22 cellular contexts compared by ENCODE assay signal in genomic region chr10:31595992-31596391, GRCh38.
DNase-seq lines count a peak whose midpoint lies in the region; ATAC-seq, FAIRE-seq and TF ChIP-seq lines count a peak whose summit lies in the region.
"Had no signal": no experiment of that assay in that cellular context is flagged by ENCODE, and none has a peak within 500 bp of the region (broad histone marks: within the 10 kb centered on the region; RNA-seq: fewer than 3 reads in every experiment).

No MANE protein-coding gene starts in this region.

- no peak overlapping the region for H4K8ac ChIP-seq in IMR-90 (ENCODE audit: low read depth in 2 of 2, low read length in 2 of 2)

- FAIRE-seq in HepG2 (lab: Jason Lieb, UNC) = no peak
- FAIRE-seq: D721Med, G401.6, GM12891, GM19239 had no signal

- ATAC-seq in HepG2 (no peak), right lobe of liver (no peak), IMR-90 (ENCODE audit: low read depth) (no peak)

- H2AFZ ChIP-seq in HepG2 (ENCODE audit: low read length) (no peak overlapping the region), IMR-90 (replicated peaks; ENCODE audit: low read length, poor library complexity) (no peak overlapping the region)

- H2BK15ac ChIP-seq in IMR-90 (ENCODE audit: low read depth, low read length) = no peak overlapping the region

- no peak overlapping the region for H3K23ac ChIP-seq in IMR-90 (ENCODE audit: low read depth, low read length)

- no peak overlapping the region for H2BK20ac ChIP-seq in IMR-90 (ENCODE audit: low read depth, low read length)

- H3K4me1 ChIP-seq in HepG2 (ENCODE audit: insufficient read depth, low read length) = no peaks in the 10 kb centered on the region
- H3K4me1 ChIP-seq in right lobe of liver = no peaks in the 10 kb centered on the region
- no peaks in the 10 kb centered on the region for H3K4me1 ChIP-seq in IMR-90 (ENCODE audit: control insufficient read depth, insufficient read depth, low read length)
- H3K4me1 ChIP-seq: BE2C, BLaER1 had no signal

- H3K14ac ChIP-seq in IMR-90 (replicated peaks; ENCODE audit: low read depth, low read length) = no peak overlapping the region

- H4K20me1 ChIP-seq in HepG2 (ENCODE audit: insufficient read depth, low read length) = no peaks in the 10 kb centered on the region
- H4K20me1 ChIP-seq in IMR-90 (ENCODE audit: insufficient read depth, low read length) = no peaks in the 10 kb centered on the region
- H4K20me1 ChIP-seq: BLaER1 had no signal

- H3K79me2 ChIP-seq in HepG2 (ENCODE audit: insufficient read depth, low read length) = no peaks in the 10 kb centered on the region

- H3K27me3 ChIP-seq in HepG2 (ENCODE audit: control insufficient read depth in 1 of 2, insufficient read depth in 2 of 2, low read length in 2 of 2) (peaks cover 2 to 8% of the 10 kb centered on the region in 2 experiments; a peak in 1 of 5 replicates), right lobe of liver (no peaks in the 10 kb centered on the region), IMR-90 (ENCODE audit: control insufficient read depth, insufficient read depth, low read length) (no peaks in the 10 kb centered on the region)
- H3K27me3 ChIP-seq: BE2C, BLaER1 had no signal

- H3K4ac ChIP-seq in IMR-90 (ENCODE audit: low read depth, low read length) = no peak overlapping the region

- no peak overlapping the region for H4K91ac ChIP-seq in IMR-90 (ENCODE audit: insufficient read depth, low read depth, low read length)

- H2AK9ac ChIP-seq in IMR-90 (replicated peaks; ENCODE audit: low read depth, low read length, poor library complexity) = no peak overlapping the region

- intact Hi-C loops in HepG2 (cut with micrococcal nuclease; ENCODE audit: unreplicated experiment) = no loop called here
- intact Hi-C loops in right lobe of liver (cut with DNase I) = no loop called here
- intact Hi-C loops in IMR-90 (cut with micrococcal nuclease) = no loop called here
- intact Hi-C loops in activated naive CD4-positive, alpha-beta T cell treated with anti-CD3 and anti-CD28 coated beads for 36 hours (cut with micrococcal nuclease) = no loop called here

- POLR2A ChIA-PET in HepG2 (lab: Yijun Ruan, JAX) = no interaction called here
- POLR2A ChIA-PET in IMR-90 (lab: Charles Lee; ENCODE audit: unreplicated experiment) = no interaction called here

- H3K4me3 Mint-ChIP-seq in activated naive CD4-positive, alpha-beta T cell treated with anti-CD3 and anti-CD28 coated beads for 36 hours = no peak overlapping the region
- H3K4me3 Mint-ChIP-seq: CD14-positive monocyte; CD4-positive, alpha-beta memory T cell; CD4-positive, CD25-positive, alpha-beta regulatory T cell; CD8-positive, alpha-beta memory T cell had no signal

- CTCF ChIA-PET in HepG2 (lab: Yijun Ruan, JAX; ENCODE audit: low intra/inter-chr PET ratio, low total read pairs) (no interaction called here), IMR-90 (lab: Yijun Ruan, JAX) (no interaction called here)
- CTCF ChIA-PET in activated naive CD4-positive, alpha-beta T cell treated with anti-CD3 and anti-CD28 coated beads for 36 hours (lab: Charles Lee) = no interaction called here

- peaks cover 27% of the 10 kb centered on the region for H3K27me3 Mint-ChIP-seq in activated naive CD4-positive, alpha-beta T cell treated with anti-CD3 and anti-CD28 coated beads for 36 hours (ENCODE audit: low read depth)

- H3K4me2 ChIP-seq in HepG2 (ENCODE audit: low read depth, low read length) = no peak overlapping the region
- H3K4me2 ChIP-seq in IMR-90 (ENCODE audit: low read depth, low read length) = no peak overlapping the region
- H3K4me2 ChIP-seq: BLaER1 had no signal

- H3K9ac ChIP-seq in HepG2 (ENCODE audit: insufficient read depth, low read depth, low read length) (no peak overlapping the region), IMR-90 (ENCODE audit: low read depth, low read length) (no peak overlapping the region)
- H3K9ac ChIP-seq: BLaER1 had no signal

- dilution Hi-C loops in IMR-90 (cut with HindIII; ENCODE audit: low sequenced_read_pairs, unreplicated experiment) = no loop called here

- no peak for TF ChIP-seq EP300 in HepG2 (IDR thresholded peaks at IDR 0.05; ENCODE audit: low read depth in 2 of 2, low read length in 2 of 2)
- no peak for TF ChIP-seq EP300 in HepG2 (CRISPR knock-in tag; IDR thresholded peaks at IDR 0.05; ENCODE audit: borderline replicate concordance)

- H3K36me3 Mint-ChIP-seq in activated naive CD4-positive, alpha-beta T cell treated with anti-CD3 and anti-CD28 coated beads for 36 hours (ENCODE audit: low read depth) = peaks cover 4% of the 10 kb centered on the region
- H3K36me3 Mint-ChIP-seq: CD4-positive, CD25-positive, alpha-beta regulatory T cell had no signal

- H3K9me3 ChIP-seq in HepG2 (ENCODE audit: low read length) (peaks cover 9% of the 10 kb centered on the region; the same call in 1 of the 2 replicates), right lobe of liver (no peaks in the 10 kb centered on the region), IMR-90 (ENCODE audit: control insufficient read depth, insufficient read depth, low read length) (peaks cover 2% of the 10 kb centered on the region)
- H3K9me3 ChIP-seq: BE2C had no signal

- no peak overlapping the region for H4K5ac ChIP-seq in IMR-90 (ENCODE audit: low read depth, low read length)

- H2BK5ac ChIP-seq in IMR-90 (ENCODE audit: low read depth, low read length, poor library complexity, severe bottlenecking) = no peak overlapping the region

- peaks cover 14% of the 10 kb centered on the region for H3K4me1 Mint-ChIP-seq in activated naive CD4-positive, alpha-beta T cell treated with anti-CD3 and anti-CD28 coated beads for 36 hours (ENCODE audit: low read depth)
- H3K4me1 Mint-ChIP-seq: CD4-positive, alpha-beta memory T cell; CD8-positive, alpha-beta memory T cell had no signal

- no peak overlapping the region for H3K56ac ChIP-seq in IMR-90 (ENCODE audit: extremely low read depth, insufficient read depth, low read length)

- TF ChIP-seq CTCF in HepG2 (CRISPR knock-in tag; IDR thresholded peaks at IDR 0.05) (no peak), right lobe of liver (IDR thresholded peaks at IDR 0.05) (no peak), IMR-90 (conservative IDR thresholded peaks at IDR 0.05; ENCODE audit: low read depth, low read length) (no peak), choroid plexus epithelial cell (conservative IDR thresholded peaks at IDR 0.05; ENCODE audit: low read depth, low read length) (no peak)

- in situ Hi-C loops in HepG2 (cut with HindIII; ENCODE audit: extremely low pct_ligation_motif_present, low pct_unique_long_range_greater_than_20kb) (no loop called here), IMR-90 (cut with MboI; ENCODE audit: low sequenced_read_pairs) (no loop called here)

- no peak for TF ChIP-seq RAD21 in HepG2 (CRISPR knock-in tag; IDR thresholded peaks at IDR 0.05)
- no peak for TF ChIP-seq RAD21 in IMR-90 (IDR thresholded peaks at IDR 0.05; ENCODE audit: low read length)

- H3K79me1 ChIP-seq in IMR-90 (ENCODE audit: low read depth in 1 of 2, low read length in 2 of 2) = no peaks in the 10 kb centered on the region

- TF ChIP-seq POLR2A in HepG2 (IDR thresholded peaks at IDR 0.05; ENCODE audit: insufficient read depth in 1 of 2, low read depth in 2 of 2, low read length in 2 of 2) = no peak
- no peak for TF ChIP-seq POLR2A in right lobe of liver (IDR thresholded peaks at IDR 0.05)
- TF ChIP-seq POLR2A in IMR-90 (IDR thresholded peaks at IDR 0.05; ENCODE audit: low read depth, low read length) = no peak

- no peaks in the 10 kb centered on the region for H3K36me3 ChIP-seq in HepG2 (replicated peaks in 1 of 2; ENCODE audit: control insufficient read depth in 1 of 2, insufficient read depth in 2 of 2, low read length in 2 of 2)
- no peaks in the 10 kb centered on the region for H3K36me3 ChIP-seq in right lobe of liver
- no peaks in the 10 kb centered on the region for H3K36me3 ChIP-seq in IMR-90 (ENCODE audit: control insufficient read depth, insufficient read depth, low read length)
- H3K36me3 ChIP-seq: BE2C, BLaER1 had no signal

- DNase-seq in HepG2 (ENCODE audit: low spot score) = no peak
- no peak for DNase-seq in right lobe of liver
- DNase-seq in IMR-90 = no peak
- DNase-seq in choroid plexus epithelial cell (ENCODE audit: low read depth) = peak; percentile 22
- no peak for DNase-seq in cortex of kidney (lab: John Stamatoyannopoulos, UW)
- no peak for DNase-seq in activated naive CD4-positive, alpha-beta T cell treated with anti-CD3 and anti-CD28 coated beads for 36 hours
- DNase-seq: ACHN; BE2C; C1 segment of cervical spinal cord; Calu3; CD4-positive, alpha-beta memory T cell; CD4-positive, CD25-positive, alpha-beta regulatory T cell; CD8-positive, alpha-beta memory T cell; DMS79 treated with DMSO at 0.1 percent for 48 hours; GF-D8 had no signal

- H3K18ac ChIP-seq in IMR-90 (ENCODE audit: low read depth, low read length) = no peak overlapping the region

- H3K9me3 Mint-ChIP-seq in activated naive CD4-positive, alpha-beta T cell treated with anti-CD3 and anti-CD28 coated beads for 36 hours = peaks cover 21% of the 10 kb centered on the region

- no peak overlapping the region for H2AK5ac ChIP-seq in IMR-90 (ENCODE audit: low read depth, low read length)

- no peak overlapping the region for H3K27ac Mint-ChIP-seq in activated naive CD4-positive, alpha-beta T cell treated with anti-CD3 and anti-CD28 coated beads for 36 hours
- H3K27ac Mint-ChIP-seq: CD14-positive monocyte; CD4-positive, alpha-beta memory T cell; CD4-positive, CD25-positive, alpha-beta regulatory T cell; CD8-positive, alpha-beta memory T cell had no signal

- H3K9me1 ChIP-seq in IMR-90 (ENCODE audit: insufficient read depth, low read length) = no peaks in the 10 kb centered on the region

- H3K27ac ChIP-seq in HepG2 (ENCODE audit: extremely low read length, insufficient read depth, low read length) (no peak overlapping the region), right lobe of liver (no peak overlapping the region), IMR-90 (ENCODE audit: insufficient read depth, low read length) (no peak overlapping the region)
- H3K27ac ChIP-seq: 22Rv1, BLaER1 had no signal

- WGBS in HepG2 (ENCODE audit: low lambda C conversion rate) = 1% methylated on average over 3 of the region's 3 CpGs
- 57% methylated on average over 3 of the region's 3 CpGs for WGBS in right lobe of liver (ENCODE audit: insufficient coverage, low coverage, low lambda C conversion rate, missing lambda C conversion rate)
- 48% methylated on average over 3 of the region's 3 CpGs; no CpG with 5 or more reads in 1 of the 2 experiments for WGBS in IMR-90 (ENCODE audit: extremely low coverage in 2 of 2, insufficient read length in 1 of 2), 2 experiments

- no peak overlapping the region for H2BK120ac ChIP-seq in IMR-90 (ENCODE audit: low read depth, low read length)

- BruUV-seq in HepG2 (replicated peaks; lab: Mats Ljungman, UMichigan) (no TSS peak), IMR-90 (replicated peaks; lab: Mats Ljungman, UMichigan) (no TSS peak)

- H3K4me3 ChIP-seq in HepG2 (replicated peaks in 1 of 3; ENCODE audit: insufficient read depth in 1 of 3, low read depth in 2 of 3, low read length in 3 of 3) (no peak overlapping the region), right lobe of liver (no peak overlapping the region), IMR-90 (ENCODE audit: insufficient read depth, low read depth, low read length) (no peak overlapping the region), choroid plexus epithelial cell (ENCODE audit: low read depth, low read length) (no peak overlapping the region)
- H3K4me3 ChIP-seq: BLaER1 had no signal

TF ChIP-seq in IMR-90, 13 proteins besides CTCF, POLR2A, EP300 and RAD21:
- no peak for TF ChIP-seq RFX5 (IDR thresholded peaks at IDR 0.05; ENCODE audit: low read depth, low read length)
- 0 out of 2 replicates have a peak, but pooled peaks have one; percentile 16 for TF ChIP-seq MAFK (IDR thresholded peaks at IDR 0.05; ENCODE audit: low read depth, low read length)
